ENCODE assay signal across 8 cellular contexts in genomic region chr9:112097712-112098688, GRCh38.
DNase-seq lines count a peak whose midpoint lies in the region; TF ChIP-seq lines count a peak whose summit lies in the region.

No MANE protein-coding gene starts in this region.

- H3K27ac ChIP-seq in SK-N-MC (no peak overlapping the region), prostate gland (no peak overlapping the region)

- CTCF ChIA-PET in activated naive CD4-positive, alpha-beta T cell treated with anti-CD3 and anti-CD28 coated beads, Interleukin-2, amount 10 ng/mL, durations not matched to agents 7 days and 5 days (lab: Charles Lee) = interaction anchor here (0.9 to 8.3 kb wide), 15 partner anchors 9 to 502 kb away, joined by 3 to 96 read pairs (median 4); partner anchors contain the start of gene PTBP3

- TF ChIP-seq CTCF in prostate gland (IDR thresholded peaks at IDR 0.05) (peak; percentile 44 to 85 (median 80)), lower leg skin (IDR thresholded peaks at IDR 0.05) (peak in 1 of 3 donors; percentile 22)

- H3K36me3 Mint-ChIP-seq in activated naive CD4-positive, alpha-beta T cell treated with anti-CD3 and anti-CD28 coated beads, Interleukin-2, amount 10 ng/mL, durations not matched to agents 7 days and 5 days = peaks cover 9% of the 10 kb centered on the region

- no peaks in the 10 kb centered on the region for H3K27me3 ChIP-seq in prostate gland (replicated peaks; ENCODE audit: insufficient read depth)

- H3K9me3 ChIP-seq in SK-N-MC (ENCODE audit: low read depth, low read length) (no peaks in the 10 kb centered on the region), prostate gland (no peaks in the 10 kb centered on the region)

- TF ChIP-seq POLR2A in prostate gland (IDR thresholded peaks at IDR 0.05) (no peak), lower leg skin (IDR thresholded peaks at IDR 0.05) (no peak)

- peak; percentile 63 for DNase-seq in A172 (ENCODE audit: low spot score)
- peak; percentile 48 for DNase-seq in GM19238 (ENCODE audit: insufficient read length, low spot score)
- DNase-seq in NAMALWA (ENCODE audit: low spot score) = peak; percentile 86
- peak; percentile 40 for DNase-seq in SK-N-MC (ENCODE audit: low read depth, low spot score)
- DNase-seq in activated naive CD4-positive, alpha-beta T cell treated with anti-CD3 and anti-CD28 coated beads, Interleukin-2, amount 10 ng/mL, durations not matched to agents 7 days and 5 days = peak; percentile 78
- peak in 41 of 42 donors; percentile 38 to 84 (median 64) for DNase-seq in head of caudate nucleus
- peak; percentile 31 for DNase-seq in prostate gland (ENCODE audit: low spot score)
- DNase-seq in lower leg skin (ENCODE audit: low spot score in 2 of 2) = no peak

- no peak overlapping the region for H3K27ac Mint-ChIP-seq in activated naive CD4-positive, alpha-beta T cell treated with anti-CD3 and anti-CD28 coated beads, Interleukin-2, amount 10 ng/mL, durations not matched to agents 7 days and 5 days

- no peak overlapping the region for H3K4me3 ChIP-seq in SK-N-MC
- no peak overlapping the region for H3K4me3 ChIP-seq in prostate gland
- H3K4me3 ChIP-seq in lower leg skin (ENCODE audit: low read depth, poor library complexity, severe bottlenecking) = no peak overlapping the region

- H3K9ac ChIP-seq in SK-N-MC (ENCODE audit: insufficient read length) = no peak overlapping the region

- H3K36me3 ChIP-seq in SK-N-MC (ENCODE audit: insufficient read depth, low read length) = no peaks in the 10 kb centered on the region
- no peaks in the 10 kb centered on the region for H3K36me3 ChIP-seq in prostate gland

- H3K4me3 Mint-ChIP-seq in activated naive CD4-positive, alpha-beta T cell treated with anti-CD3 and anti-CD28 coated beads, Interleukin-2, amount 10 ng/mL, durations not matched to agents 7 days and 5 days = no peak overlapping the region

- peaks cover 28% of the 10 kb centered on the region for H3K4me1 Mint-ChIP-seq in activated naive CD4-positive, alpha-beta T cell treated with anti-CD3 and anti-CD28 coated beads, Interleukin-2, amount 10 ng/mL, durations not matched to agents 7 days and 5 days

- no peaks in the 10 kb centered on the region for H3K9me3 Mint-ChIP-seq in activated naive CD4-positive, alpha-beta T cell treated with anti-CD3 and anti-CD28 coated beads, Interleukin-2, amount 10 ng/mL, durations not matched to agents 7 days and 5 days

- H3K4me1 ChIP-seq in prostate gland (replicated peaks) = no peaks in the 10 kb centered on the region

- WGBS in prostate gland = 76% methylated on average over 15 of the region's 15 CpGs
- WGBS in lower leg skin, 2 donors = 66 to 68% methylated on average over 15 of the region's 15 CpGs

- no peaks in the 10 kb centered on the region for H3K27me3 Mint-ChIP-seq in activated naive CD4-positive, alpha-beta T cell treated with anti-CD3 and anti-CD28 coated beads, Interleukin-2, amount 10 ng/mL, durations not matched to agents 7 days and 5 days

- intact Hi-C loops in head of caudate nucleus (cut with DNase I) (loop anchor here (10.0 kb wide), 2 partner anchors 237 to 617 kb away; partner anchors contain the start of genes INIP and PTBP3), prostate gland (cut with DNase I) (loop anchor here (2.0 to 10.0 kb wide), 3 partner anchors 234 to 607 kb away; partner anchors contain the start of gene PTBP3), lower leg skin (cut with DNase I; ENCODE audit: low total_unique reads) (no loop called here)

Comparison
In these comparisons a context has a peak if more than half of its experiments do, and no peak if none do; other contexts are left out.
1. DNase-seq: peak in A172 (single experiment), GM19238 (single experiment), NAMALWA (single experiment), SK-N-MC (single experiment), activated naive CD4-positive, alpha-beta T cell treated with anti-CD3 and anti-CD28 coated beads, Interleukin-2, amount 10 ng/mL, durations not matched to agents 7 days and 5 days (single experiment), head of caudate nucleus (41 of 42) and prostate gland (single experiment); none in lower leg skin (0 of 2).